In the genomic region with DNA sequence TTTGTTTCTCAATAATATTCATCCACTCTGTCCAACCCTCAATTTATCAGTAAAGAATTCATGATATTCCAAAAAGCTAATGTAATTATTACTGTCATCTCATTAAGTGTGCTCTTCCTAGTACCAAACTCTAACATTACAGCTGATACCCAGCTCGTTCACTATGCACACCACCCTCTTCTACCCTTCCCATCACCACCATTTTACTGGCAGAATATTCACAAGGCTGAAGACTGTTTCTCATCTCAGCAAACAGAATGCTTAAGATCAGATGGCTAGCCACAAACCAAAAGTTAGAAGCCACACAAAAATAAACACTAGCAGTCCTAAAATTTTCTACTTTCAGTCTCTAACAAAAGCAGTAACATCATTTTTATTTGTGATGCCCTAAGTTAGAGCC, we compare ENCODE assay signal across 8 cellular contexts.
A peak's percentile ranks its signal among the peaks of the same experiment; 100 is the strongest.
DNase-seq lines count a peak whose midpoint lies in the region; ATAC-seq and TF ChIP-seq lines count a peak whose summit lies in the region.

No MANE protein-coding gene starts in this region.

- peaks cover 27% of the 10 kb centered on the region for H3K4me1 ChIP-seq in adipocyte (ENCODE audit: control insufficient read depth, insufficient read depth, low read length)
- H3K4me1 ChIP-seq in vagina: peaks cover 41% of the 10 kb centered on the region

- peaks cover 86% of the 10 kb centered on the region for H3K4me1 Mint-ChIP-seq in activated naive CD4-positive, alpha-beta T cell treated with anti-CD3 and anti-CD28 coated beads, Interleukin-2, amount 50 U/mL, for 24 hours
- peaks cover 38% of the 10 kb centered on the region for H3K4me1 Mint-ChIP-seq in mesothelial cell of epicardium

- TF ChIP-seq POLR2A in vagina (IDR thresholded peaks at IDR 0.05): no peak

- H3K4me3 Mint-ChIP-seq in activated naive CD4-positive, alpha-beta T cell treated with anti-CD3 and anti-CD28 coated beads, Interleukin-2, amount 50 U/mL, for 24 hours: peak overlapping the region; percentile 68
- H3K4me3 Mint-ChIP-seq in mesothelial cell of epicardium: peak overlapping the region; percentile 20

- no peaks in the 10 kb centered on the region for H3K9me3 Mint-ChIP-seq in activated naive CD4-positive, alpha-beta T cell treated with anti-CD3 and anti-CD28 coated beads, Interleukin-2, amount 50 U/mL, for 24 hours
- H3K9me3 Mint-ChIP-seq in mesothelial cell of epicardium: no peaks in the 10 kb centered on the region

- peaks cover 2% of the 10 kb centered on the region for H3K36me3 Mint-ChIP-seq in activated naive CD4-positive, alpha-beta T cell treated with anti-CD3 and anti-CD28 coated beads, Interleukin-2, amount 50 U/mL, for 24 hours
- H3K36me3 Mint-ChIP-seq in mesothelial cell of epicardium: no peaks in the 10 kb centered on the region

- H3K4me3 ChIP-seq in adipocyte (ENCODE audit: low read length) (peak overlapping the region; percentile 88), vagina (peak overlapping the region; percentile 17 to 36), brain microvascular endothelial cell (ENCODE audit: low read depth, low read length) (no peak overlapping the region)

- peak overlapping the region; percentile 82 for H3K27ac ChIP-seq in vagina
- H3K27ac ChIP-seq in brain microvascular endothelial cell: no peak overlapping the region

- no peak for ATAC-seq in HG02610 (IDR thresholded peaks at IDR 0.05; ENCODE audit: unreplicated experiment)

- intact Hi-C loops in vagina (cut with DNase I): no loop called here

- peak overlapping the region; percentile 91 for H3K9ac ChIP-seq in adipocyte (ENCODE audit: low read length)

- H3K27me3 ChIP-seq in adipocyte (replicated peaks; ENCODE audit: control insufficient read depth, insufficient read depth, low read length): no peaks in the 10 kb centered on the region
- no peaks in the 10 kb centered on the region for H3K27me3 ChIP-seq in vagina
- no peaks in the 10 kb centered on the region for H3K27me3 ChIP-seq in brain microvascular endothelial cell (replicated peaks)

- H3K36me3 ChIP-seq in adipocyte (ENCODE audit: control insufficient read depth, insufficient read depth, low read length, severe bottlenecking) (no peaks in the 10 kb centered on the region), vagina (no peaks in the 10 kb centered on the region), brain microvascular endothelial cell (replicated peaks) (no peaks in the 10 kb centered on the region)

- in situ Hi-C loops in brain microvascular endothelial cell (cut with HindIII; ENCODE audit: low pct_ligation_motif_present, low sequenced_read_pairs): no loop called here

- H3K27ac Mint-ChIP-seq in activated naive CD4-positive, alpha-beta T cell treated with anti-CD3 and anti-CD28 coated beads, Interleukin-2, amount 50 U/mL, for 24 hours: peak overlapping the region; percentile 53
- peak overlapping the region; percentile 63 for H3K27ac Mint-ChIP-seq in mesothelial cell of epicardium

- no peak for DNase-seq in activated naive CD4-positive, alpha-beta T cell treated with Interleukin-2 at 50 U/mL for 16 hours
- DNase-seq in adipocyte (ENCODE audit: low read depth) (peak; percentile 8), mesothelial cell of epicardium (ENCODE audit: low spot score in 2 of 2, unreplicated experiment in 2 of 2) (no peak), vagina (ENCODE audit: extremely low spot score in 2 of 2) (no peak), activated gamma-delta T cell treated with Interleukin-2 at 50 U/mL for 16 hours (no peak), brain microvascular endothelial cell (no peak)

- no peaks in the 10 kb centered on the region for H3K9me3 ChIP-seq in adipocyte (ENCODE audit: control insufficient read depth, low read length)
- H3K9me3 ChIP-seq in vagina: no peaks in the 10 kb centered on the region

- no peak for TF ChIP-seq CTCF in mesothelial cell of epicardium (IDR thresholded peaks at IDR 0.05; ENCODE audit: unreplicated experiment)
- no peak for TF ChIP-seq CTCF in vagina (IDR thresholded peaks at IDR 0.05)
- TF ChIP-seq CTCF in brain microvascular endothelial cell (IDR thresholded peaks at IDR 0.05; ENCODE audit: low read depth, low read length, missing control alignments): no peak

- no peaks in the 10 kb centered on the region for H3K27me3 Mint-ChIP-seq in activated naive CD4-positive, alpha-beta T cell treated with anti-CD3 and anti-CD28 coated beads, Interleukin-2, amount 50 U/mL, for 24 hours
- no peaks in the 10 kb centered on the region for H3K27me3 Mint-ChIP-seq in mesothelial cell of epicardium (ENCODE audit: low read depth)
